ENCODE assay signal across 27 cellular contexts in genomic region chr1:169495050-169495740, GRCh38. TPM values are rescaled to one million over a fixed set of nuclear protein-coding genes. Genes with fewer than 3 reads are reported as not detected.
A peak's percentile ranks its signal among the peaks of the same experiment; 100 is the strongest.
DNase-seq lines count a peak whose midpoint lies in the region; ATAC-seq and TF ChIP-seq lines count a peak whose summit lies in the region.
"Had no signal": no experiment of that assay in that cellular context is flagged by ENCODE, and none has a peak within 500 bp of the region (broad histone marks: within the 10 kb centered on the region; RNA-seq: fewer than 3 reads in every experiment).

No MANE protein-coding gene starts in this region.

- no peak for TF ChIP-seq EP300 in stomach (IDR thresholded peaks at IDR 0.05)

- CTCF ChIA-PET in activated CD4-positive, alpha-beta T cell treated with anti-CD3 and anti-CD28 coated beads for 36 hours (lab: Charles Lee): interaction anchor here (1.0 kb wide), 1 partner anchor 11 kb away, joined by 3 read pairs; no protein-coding TSS in a partner anchor

- no peak overlapping the region for H3K27ac Mint-ChIP-seq in activated CD4-positive, alpha-beta T cell treated with anti-CD3 and anti-CD28 coated beads for 36 hours
- no peak overlapping the region for H3K27ac Mint-ChIP-seq in activated CD4-positive, alpha-beta T cell treated with anti-CD3 and anti-CD28 coated beads, Interleukin-2, amount 10 ng/mL, durations not matched to agents 24 days and 14 days
- H3K27ac Mint-ChIP-seq: neural progenitor cell; T-helper 1 cell treated with Interleukin-12 subunit alpha and Interleukin-12 subunit beta and Interleukin-4 antibody, amounts not matched to agents 30 μg/mL and 1 μg/mL, for 36 hours had no signal

- POLR2A ChIA-PET in activated CD4-positive, alpha-beta T cell treated with anti-CD3 and anti-CD28 coated beads for 36 hours (lab: Charles Lee): no interaction called here

- peaks cover 5% of the 10 kb centered on the region for H3K9me3 Mint-ChIP-seq in activated CD4-positive, alpha-beta T cell treated with anti-CD3 and anti-CD28 coated beads for 36 hours (ENCODE audit: low read depth)
- peaks cover 11% of the 10 kb centered on the region for H3K9me3 Mint-ChIP-seq in activated CD4-positive, alpha-beta T cell treated with anti-CD3 and anti-CD28 coated beads, Interleukin-2, amount 10 ng/mL, durations not matched to agents 24 days and 14 days
- H3K9me3 Mint-ChIP-seq: neural progenitor cell had no signal

- H3K27me3 Mint-ChIP-seq in activated CD4-positive, alpha-beta T cell treated with anti-CD3 and anti-CD28 coated beads for 36 hours: peaks cover 3% of the 10 kb centered on the region
- H3K27me3 Mint-ChIP-seq in activated CD4-positive, alpha-beta T cell treated with anti-CD3 and anti-CD28 coated beads, Interleukin-2, amount 10 ng/mL, durations not matched to agents 24 days and 14 days: no peaks in the 10 kb centered on the region

- no peaks in the 10 kb centered on the region for H3K4me1 ChIP-seq in stomach
- H3K4me1 ChIP-seq: adrenal gland, neural progenitor cell, prostate gland, SJSA1, tibial artery had no signal

- no peaks in the 10 kb centered on the region for H3K27me3 ChIP-seq in stomach
- H3K27me3 ChIP-seq: adrenal gland, hepatocyte, neural progenitor cell, SJSA1, tibial artery had no signal

- no peak for TF ChIP-seq CTCF in epithelial cell of esophagus (IDR thresholded peaks at IDR 0.05; ENCODE audit: insufficient read depth, low read depth, low read length, missing control alignments)
- TF ChIP-seq CTCF in omental fat pad (IDR thresholded peaks at IDR 0.05): no peak
- TF ChIP-seq CTCF in stomach (IDR thresholded peaks at IDR 0.05): no peak

- no peaks in the 10 kb centered on the region for H3K36me3 ChIP-seq in stomach
- H3K36me3 ChIP-seq: adrenal gland, neural progenitor cell, prostate gland, SJSA1, tibial artery had no signal

- no peak for TF ChIP-seq POLR2A in stomach (IDR thresholded peaks at IDR 0.05)

- intact Hi-C loops in activated CD4-positive, alpha-beta T cell treated with anti-CD3 and anti-CD28 coated beads for 36 hours (cut with DNase I, micrococcal nuclease): no loop called here
- intact Hi-C loops in activated CD4-positive, alpha-beta T cell treated with anti-CD3 and anti-CD28 coated beads, Interleukin-2, amount 10 ng/mL, durations not matched to agents 24 days and 14 days (cut with micrococcal nuclease): no loop called here
- intact Hi-C loops in stomach (cut with DNase I; ENCODE audit: low total_unique reads): no loop called here

- H3K9me3 ChIP-seq in stomach: no peaks in the 10 kb centered on the region
- H3K9me3 ChIP-seq: adrenal gland, prostate gland, SJSA1, tibial artery had no signal

- peak; percentile 18 for DNase-seq in activated CD4-positive, alpha-beta T cell treated with anti-CD3 and anti-CD28 coated beads for 36 hours
- DNase-seq in activated CD4-positive, alpha-beta T cell treated with anti-CD3 and anti-CD28 coated beads, Interleukin-2, amount 10 ng/mL, durations not matched to agents 24 days and 14 days: no peak
- peak; percentile 18 for DNase-seq in HT1080 (ENCODE audit: low read depth)
- peak; percentile 89 for DNase-seq in epithelial cell of esophagus (ENCODE audit: low read depth)
- no peak for DNase-seq in omental fat pad (ENCODE audit: low spot score)
- no peak for DNase-seq in NCI-H146 (lab: John Stamatoyannopoulos, UW)
- DNase-seq in NCI-H82 treated with DMSO at 0.1 percent for 48 hours (lab: John Stamatoyannopoulos, UW; ENCODE audit: unreplicated experiment): no peak
- no peak for DNase-seq in stomach
- DNase-seq: activated CD8-positive, alpha-beta memory T cell treated with anti-CD3 and anti-CD28 coated beads, Interleukin-2, amount 50 U/mL, for 48 hours; activated effector memory CD4-positive, alpha-beta T cell treated with anti-CD3 and anti-CD28 coated beads, Interleukin-2, amount 50 U/mL, for 16 hours; adrenal gland; DMS79; foreskin melanocyte; MM.1S; NCI-H1436 treated with DMSO at 0.1 percent for 48 hours; NCI-H524; small intestine; stimulated activated CD4-positive, alpha-beta T cell treated with anti-CD3 and anti-CD28 coated beads, Interleukin-4, amount 100 ng/mL, for 4 hours; stimulated activated naive CD8-positive, alpha-beta T cell treated with anti-CD3 and anti-CD28 coated beads, Interleukin-15, Interleukin-2, amounts not matched to agents 100 U/mL and 50 U/mL, for 24 hours; tibial artery had no signal

- peak; percentile 21 for ATAC-seq in activated CD4-positive, alpha-beta T cell treated with anti-CD3 and anti-CD28 coated beads for 36 hours
- ATAC-seq in omental fat pad (ENCODE audit: low FRiP score): peak; percentile 57
- ATAC-seq: GM12878; stimulated activated naive CD8-positive, alpha-beta T cell treated with anti-CD3 and anti-CD28 coated beads, Interleukin-15, Interleukin-2, amounts not matched to agents 100 U/mL and 50 U/mL, for 24 hours had no signal

- H3K4me3 Mint-ChIP-seq in activated CD4-positive, alpha-beta T cell treated with anti-CD3 and anti-CD28 coated beads for 36 hours: no peak overlapping the region
- H3K4me3 Mint-ChIP-seq in activated CD4-positive, alpha-beta T cell treated with anti-CD3 and anti-CD28 coated beads, Interleukin-2, amount 10 ng/mL, durations not matched to agents 24 days and 14 days: no peak overlapping the region
- H3K4me3 Mint-ChIP-seq: neural progenitor cell; T-helper 1 cell treated with Interleukin-12 subunit alpha and Interleukin-12 subunit beta and Interleukin-4 antibody, amounts not matched to agents 30 μg/mL and 1 μg/mL, for 36 hours had no signal

- peaks cover 4% of the 10 kb centered on the region for H3K36me3 Mint-ChIP-seq in activated CD4-positive, alpha-beta T cell treated with anti-CD3 and anti-CD28 coated beads for 36 hours (ENCODE audit: low read depth)
- H3K36me3 Mint-ChIP-seq in activated CD4-positive, alpha-beta T cell treated with anti-CD3 and anti-CD28 coated beads, Interleukin-2, amount 10 ng/mL, durations not matched to agents 24 days and 14 days (ENCODE audit: low read depth): peaks cover 16% of the 10 kb centered on the region
- H3K36me3 Mint-ChIP-seq: neural progenitor cell had no signal

- H3K4me1 Mint-ChIP-seq in activated CD4-positive, alpha-beta T cell treated with anti-CD3 and anti-CD28 coated beads for 36 hours: peaks cover 29% of the 10 kb centered on the region
- H3K4me1 Mint-ChIP-seq in activated CD4-positive, alpha-beta T cell treated with anti-CD3 and anti-CD28 coated beads, Interleukin-2, amount 10 ng/mL, durations not matched to agents 24 days and 14 days: peaks cover 23% of the 10 kb centered on the region
- H3K4me1 Mint-ChIP-seq: neural progenitor cell had no signal

- no peak overlapping the region for H3K27ac ChIP-seq in stomach
- H3K27ac ChIP-seq: 22Rv1, adrenal gland, hepatocyte, neural progenitor cell, prostate gland, SJSA1, tibial artery had no signal

- H3K4me3 ChIP-seq in epithelial cell of esophagus (ENCODE audit: low read length) (no peak overlapping the region), stomach (no peak overlapping the region)
- H3K4me3 ChIP-seq: adrenal gland, GM12878, hepatocyte, neural progenitor cell, prostate gland, SJSA1, tibial artery had no signal

RNA-seq across cellular contexts. Expression of gene SLC19A2, which starts 9.5 kb away (rescaled TPM):
- total RNA-seq in activated CD4-positive, alpha-beta T cell treated with anti-CD3 and anti-CD28 coated beads for 36 hours: 1 to 10 TPM; 4.0 to 4.4 TPM
- total RNA-seq in activated CD4-positive, alpha-beta T cell treated with anti-CD3 and anti-CD28 coated beads, Interleukin-2, amount 10 ng/mL, durations not matched to agents 24 days and 14 days: 12.1 and 12.2 TPM in 2 replicates
- 7.1 and 7.2 TPM in 2 replicates for total RNA-seq in HT1080 (2014; rRNA removed; shearing (Covaris generic))
- 7.5 and 8.0 TPM in 2 replicates for polyA plus RNA-seq in HT1080 (2015; cell fraction: cytosol; rRNA removed)
- 12.4 and 13.0 TPM in 2 replicates for polyA plus RNA-seq in HT1080 (2015; cell fraction: nucleus; rRNA removed)
- total RNA-seq in omental fat pad (100 to 1,000 TPM in 2 of 4 donors, 10 to 100 TPM in 2; 48.8 to 195 (median 96.0) TPM), stomach (10 to 100 TPM; 12.5 to 84.3 (median 20.4) TPM)
- polyA plus RNA-seq in stomach: 10 to 100 TPM in 1 of 3 donors, 1 to 10 TPM in 2; 5.8 to 14.6 (median 6.6) TPM

Comparison
In these comparisons a context has a peak if more than half of its experiments do, and no peak if none do; other contexts are left out.
1. DNase-seq: peak in activated CD4-positive, alpha-beta T cell treated with anti-CD3 and anti-CD28 coated beads for 36 hours (single experiment), HT1080 (single experiment) and epithelial cell of esophagus (single experiment); none in activated CD4-positive, alpha-beta T cell treated with anti-CD3 and anti-CD28 coated beads, Interleukin-2, amount 10 ng/mL, durations not matched to agents 24 days and 14 days (single experiment), omental fat pad (single experiment), NCI-H146 (single experiment), NCI-H82 treated with DMSO at 0.1 percent for 48 hours (single experiment) and stomach (single experiment).